19 cellular contexts compared by ENCODE assay signal in the genomic region with DNA sequence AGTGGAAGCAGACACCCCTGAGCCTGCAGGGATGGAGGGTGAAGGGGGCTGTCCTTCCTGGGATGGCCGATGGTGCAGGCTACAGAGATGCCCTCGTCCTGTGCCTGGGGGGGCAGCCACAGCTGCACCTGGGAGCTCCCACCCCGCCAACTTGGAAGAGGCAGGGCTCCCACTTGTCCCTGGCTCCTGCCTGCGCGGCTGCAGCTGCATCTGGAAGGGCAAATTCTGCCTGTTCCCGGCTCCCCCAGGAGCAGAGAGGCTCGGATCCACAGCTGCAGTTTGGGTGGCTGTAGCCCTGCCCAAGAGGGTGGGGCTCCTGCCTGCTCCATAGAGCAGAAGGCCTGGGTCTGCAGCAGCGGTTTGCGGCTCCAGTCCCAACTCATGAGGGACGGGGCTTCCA. TPM values are rescaled to one million over a fixed set of nuclear protein-coding genes. Genes with fewer than 3 reads are reported as not detected.
DNase-seq lines count a peak whose midpoint lies in the region; ATAC-seq and TF ChIP-seq lines count a peak whose summit lies in the region.
"Had no signal": no experiment of that assay in that cellular context is flagged by ENCODE, and none has a peak within 500 bp of the region (broad histone marks: within the 10 kb centered on the region; RNA-seq: fewer than 3 reads in every experiment).

No MANE protein-coding gene starts in this region.

- H3K9me3 ChIP-seq in neural progenitor cell (ENCODE audit: low read depth): no peaks in the 10 kb centered on the region

- DNase-seq in activated naive CD8-positive, alpha-beta T cell treated with anti-CD3 and anti-CD28 coated beads, Interleukin-2, amount 50 U/mL, for 24 hours: no peak
- DNase-seq in WTC11 (ENCODE audit: low spot score) (no peak), mesothelial cell of epicardium (ENCODE audit: low spot score in 2 of 2, unreplicated experiment in 2 of 2) (no peak), neural progenitor cell (ENCODE audit: low spot score) (no peak), NCI-H1694 (lab: John Stamatoyannopoulos, UW) (no peak)
- no peak for DNase-seq in activated CD4-positive, alpha-beta memory T cell treated with anti-CD3 and anti-CD28 coated beads, Interleukin-2, amount 10 ng/mL, durations not matched to agents 7 days and 5 days
- DNase-seq: C1 segment of cervical spinal cord, DMS 273 treated with DMSO at 0.1 percent for 48 hours, GDM1, KBM-7, MV-4-11, NCI-H1417, NCI-H187 treated with DMSO at 0.1 percent for 48 hours, NCI-H226, NCI-H524, NCI-H82, OCI-M1, SHP77 had no signal

- ATAC-seq in activated naive CD8-positive, alpha-beta T cell treated with anti-CD3 and anti-CD28 coated beads, Interleukin-2, amount 50 U/mL, for 24 hours: no peak
- ATAC-seq in WTC11: no peak

- TF ChIP-seq CTCF in WTC11 (IDR thresholded peaks at IDR 0.05) (no peak), mesothelial cell of epicardium (IDR thresholded peaks at IDR 0.05; ENCODE audit: unreplicated experiment) (no peak), neural progenitor cell (IDR thresholded peaks at IDR 0.05) (no peak)

- H3K79me2 ChIP-seq in neural progenitor cell (ENCODE audit: low read depth): peaks cover 25% of the 10 kb centered on the region

- no peak overlapping the region for H2AFZ ChIP-seq in neural progenitor cell (replicated peaks)

- peaks cover 4% of the 10 kb centered on the region for H3F3A ChIP-seq in neural progenitor cell (ENCODE audit: low read depth)

- no peak overlapping the region for H3K4me2 ChIP-seq in neural progenitor cell

- peaks cover 13% of the 10 kb centered on the region for H3K4me1 Mint-ChIP-seq in activated naive CD8-positive, alpha-beta T cell (ENCODE audit: low read depth)
- H3K4me1 Mint-ChIP-seq in activated naive CD8-positive, alpha-beta T cell treated with anti-CD3 and anti-CD28 coated beads, Interleukin-2, amount 50 U/mL, for 24 hours: peaks cover 10% of the 10 kb centered on the region
- H3K4me1 Mint-ChIP-seq in WTC11 (peaks cover 3% of the 10 kb centered on the region; the same call in 1 of the 2 replicates), mesothelial cell of epicardium (peaks cover 13% of the 10 kb centered on the region), neural progenitor cell (peaks cover 13% of the 10 kb centered on the region)
- H3K4me1 Mint-ChIP-seq in activated CD4-positive, alpha-beta memory T cell treated with anti-CD3 and anti-CD28 coated beads, Interleukin-2, amount 10 ng/mL, durations not matched to agents 7 days and 5 days: peaks cover 23% of the 10 kb centered on the region

- POLR2A ChIA-PET in WTC11 (lab: Charles Lee): no interaction called here
- POLR2A ChIA-PET in activated CD4-positive, alpha-beta memory T cell treated with anti-CD3 and anti-CD28 coated beads, Interleukin-2, amount 10 ng/mL, durations not matched to agents 7 days and 5 days (lab: Charles Lee): no interaction called here

- peaks cover 3% of the 10 kb centered on the region for H3K36me3 Mint-ChIP-seq in activated naive CD8-positive, alpha-beta T cell
- peaks cover 10% of the 10 kb centered on the region for H3K36me3 Mint-ChIP-seq in activated naive CD8-positive, alpha-beta T cell treated with anti-CD3 and anti-CD28 coated beads, Interleukin-2, amount 50 U/mL, for 24 hours (ENCODE audit: low read depth)
- H3K36me3 Mint-ChIP-seq in WTC11 (no peaks in the 10 kb centered on the region; the same call in 1 of the 2 replicates), mesothelial cell of epicardium (peaks cover 7% of the 10 kb centered on the region), neural progenitor cell (peaks cover 12% of the 10 kb centered on the region)
- peaks cover 10% of the 10 kb centered on the region for H3K36me3 Mint-ChIP-seq in activated CD4-positive, alpha-beta memory T cell treated with anti-CD3 and anti-CD28 coated beads, Interleukin-2, amount 10 ng/mL, durations not matched to agents 7 days and 5 days (ENCODE audit: low read depth)

- H3K27ac ChIP-seq in neural progenitor cell: no peak overlapping the region

- no peaks in the 10 kb centered on the region for H3K36me3 ChIP-seq in neural progenitor cell

- no peaks in the 10 kb centered on the region for H3K4me1 ChIP-seq in neural progenitor cell

- no peak overlapping the region for H3K9ac ChIP-seq in neural progenitor cell

- no peak overlapping the region for H3K4me3 ChIP-seq in neural progenitor cell

- peak overlapping the region; percentile 24 for H3K4me3 Mint-ChIP-seq in activated naive CD8-positive, alpha-beta T cell
- no peak overlapping the region for H3K4me3 Mint-ChIP-seq in activated naive CD8-positive, alpha-beta T cell treated with anti-CD3 and anti-CD28 coated beads, Interleukin-2, amount 50 U/mL, for 24 hours
- H3K4me3 Mint-ChIP-seq in WTC11 (peak overlapping the region; percentile 40), mesothelial cell of epicardium (peak overlapping the region; percentile 52), neural progenitor cell (no peak overlapping the region)
- H3K4me3 Mint-ChIP-seq in activated CD4-positive, alpha-beta memory T cell treated with anti-CD3 and anti-CD28 coated beads, Interleukin-2, amount 10 ng/mL, durations not matched to agents 7 days and 5 days: no peak overlapping the region

- H4K20me1 ChIP-seq in neural progenitor cell (ENCODE audit: low read depth): no peaks in the 10 kb centered on the region

- no peaks in the 10 kb centered on the region for H3K9me3 Mint-ChIP-seq in activated naive CD8-positive, alpha-beta T cell (ENCODE audit: low read depth)
- H3K9me3 Mint-ChIP-seq in activated naive CD8-positive, alpha-beta T cell treated with anti-CD3 and anti-CD28 coated beads, Interleukin-2, amount 50 U/mL, for 24 hours: no peaks in the 10 kb centered on the region
- H3K9me3 Mint-ChIP-seq in WTC11 (no peaks in the 10 kb centered on the region), mesothelial cell of epicardium (no peaks in the 10 kb centered on the region), neural progenitor cell (no peaks in the 10 kb centered on the region)
- H3K9me3 Mint-ChIP-seq in activated CD4-positive, alpha-beta memory T cell treated with anti-CD3 and anti-CD28 coated beads, Interleukin-2, amount 10 ng/mL, durations not matched to agents 7 days and 5 days: no peaks in the 10 kb centered on the region

- H3K27ac Mint-ChIP-seq in activated naive CD8-positive, alpha-beta T cell: no peak overlapping the region
- H3K27ac Mint-ChIP-seq in activated naive CD8-positive, alpha-beta T cell treated with anti-CD3 and anti-CD28 coated beads, Interleukin-2, amount 50 U/mL, for 24 hours: no peak overlapping the region
- H3K27ac Mint-ChIP-seq in WTC11: no peak overlapping the region
- H3K27ac Mint-ChIP-seq in mesothelial cell of epicardium: no peak overlapping the region
- no peak overlapping the region for H3K27ac Mint-ChIP-seq in activated CD4-positive, alpha-beta memory T cell treated with anti-CD3 and anti-CD28 coated beads, Interleukin-2, amount 10 ng/mL, durations not matched to agents 7 days and 5 days
- no peak overlapping the region for H3K27ac Mint-ChIP-seq in neural progenitor cell

- no peaks in the 10 kb centered on the region for H3K27me3 Mint-ChIP-seq in activated naive CD8-positive, alpha-beta T cell
- no peaks in the 10 kb centered on the region for H3K27me3 Mint-ChIP-seq in activated naive CD8-positive, alpha-beta T cell treated with anti-CD3 and anti-CD28 coated beads, Interleukin-2, amount 50 U/mL, for 24 hours
- no peaks in the 10 kb centered on the region; the same call in 1 of the 2 replicates for H3K27me3 Mint-ChIP-seq in WTC11 (ENCODE audit: low read depth)
- no peaks in the 10 kb centered on the region for H3K27me3 Mint-ChIP-seq in mesothelial cell of epicardium (ENCODE audit: low read depth)
- no peaks in the 10 kb centered on the region for H3K27me3 Mint-ChIP-seq in activated CD4-positive, alpha-beta memory T cell treated with anti-CD3 and anti-CD28 coated beads, Interleukin-2, amount 10 ng/mL, durations not matched to agents 7 days and 5 days
- H3K27me3 Mint-ChIP-seq in neural progenitor cell (ENCODE audit: insufficient read depth, low read depth): peaks cover 2% of the 10 kb centered on the region

- H3K27me3 ChIP-seq in neural progenitor cell: no peaks in the 10 kb centered on the region

- CTCF ChIA-PET in WTC11 (lab: Charles Lee): no interaction called here
- CTCF ChIA-PET in activated CD4-positive, alpha-beta memory T cell treated with anti-CD3 and anti-CD28 coated beads, Interleukin-2, amount 10 ng/mL, durations not matched to agents 7 days and 5 days (lab: Charles Lee): interaction anchor here (0.7 kb wide), 1 partner anchor 38 kb away, joined by 3 read pairs; no protein-coding TSS in a partner anchor

TF ChIP-seq in WTC11, 78 proteins besides CTCF, POLR2A, EP300 and RAD21:
- no peak for TF ChIP-seq ZNF396 (CRISPR knock-in tag; IDR thresholded peaks at IDR 0.05; ENCODE audit: borderline replicate concordance)

RNA-seq across cellular contexts. Expression of a gene that starts 2.2 kb away (rescaled TPM):
- total RNA-seq in WTC11 (2021): 21.1 to 22.5 TPM (median 21.6 TPM) in 3 replicates
- total RNA-seq in mesothelial cell of epicardium: 29.0 to 35.2 TPM (median 30.2 TPM) in 3 replicates
- 10 to 100 TPM; 18.1 to 19.8 TPM for total RNA-seq in activated CD4-positive, alpha-beta memory T cell treated with anti-CD3 and anti-CD28 coated beads, Interleukin-2, amount 10 ng/mL, durations not matched to agents 7 days and 5 days
- total RNA-seq in neural progenitor cell (ENCODE audit: low replicate concordance): 22.0 and 26.1 TPM in 2 replicates

RNA-seq across cellular contexts. Expression of a gene that starts 2.5 kb away (rescaled TPM):
- total RNA-seq in WTC11 (2021) (5.2 to 6.2 TPM (median 5.3 TPM) in 3 replicates), mesothelial cell of epicardium (4.3 to 6.0 TPM (median 5.2 TPM) in 3 replicates), neural progenitor cell (ENCODE audit: low replicate concordance) (2.7 and 4.4 TPM in 2 replicates)
- 1 to 10 TPM; 5.3 to 7.6 TPM for total RNA-seq in activated CD4-positive, alpha-beta memory T cell treated with anti-CD3 and anti-CD28 coated beads, Interleukin-2, amount 10 ng/mL, durations not matched to agents 7 days and 5 days

Comparison
In these comparisons a context has a peak if more than half of its experiments do, and no peak if none do; other contexts are left out.
1. H3K4me3 Mint-ChIP-seq: peak in activated naive CD8-positive, alpha-beta T cell (single experiment), WTC11 (single experiment) and mesothelial cell of epicardium (single experiment); none in activated naive CD8-positive, alpha-beta T cell treated with anti-CD3 and anti-CD28 coated beads, Interleukin-2, amount 50 U/mL, for 24 hours (single experiment), activated CD4-positive, alpha-beta memory T cell treated with anti-CD3 and anti-CD28 coated beads, Interleukin-2, amount 10 ng/mL, durations not matched to agents 7 days and 5 days (single experiment) and neural progenitor cell (single experiment).